1 cellular context compared by ENCODE assay signal in genomic region chr17:12047977-12048376, GRCh38.
TF ChIP-seq lines count a peak whose summit lies in the region.

No MANE protein-coding gene starts in this region.

TF ChIP-seq in HEK293, 187 proteins besides CTCF, POLR2A, EP300 and RAD21 (continued from another document):
- peak; percentile 39 for TF ChIP-seq KLF8 (tag by site-specific recombination; IDR thresholded peaks at IDR 0.05)
- TF ChIP-seq ZNF280D (tag by site-specific recombination; IDR thresholded peaks at IDR 0.05): peak; percentile 59; the same call in 1 of the 2 replicates
- no peak for TF ChIP-seq ZEB2 (tag by site-specific recombination; IDR thresholded peaks at IDR 0.05)
- TF ChIP-seq PRDM1 (tag by site-specific recombination; IDR thresholded peaks at IDR 0.05): no peak
- 0 out of 2 replicates have a peak, but pooled peaks have one; percentile 14 for TF ChIP-seq ZBTB17 (tag by site-specific recombination; IDR thresholded peaks at IDR 0.05)
- TF ChIP-seq ZNF623 (tag by site-specific recombination; IDR thresholded peaks at IDR 0.05): no peak
- no peak for TF ChIP-seq ZNF174 (tag by site-specific recombination; IDR thresholded peaks at IDR 0.05)
- TF ChIP-seq ZNF184 (tag by site-specific recombination; IDR thresholded peaks at IDR 0.05): 0 out of 2 replicates have a peak, but pooled peaks have one; percentile 27
- TF ChIP-seq SP7 (tag by site-specific recombination; IDR thresholded peaks at IDR 0.05): peak; percentile 34; the same call in 1 of the 2 replicates
- TF ChIP-seq ZNF121 (tag by site-specific recombination; IDR thresholded peaks at IDR 0.05): peak; percentile 92
- TF ChIP-seq ZNF660 (tag by site-specific recombination; IDR thresholded peaks at IDR 0.05): 0 out of 2 replicates have a peak, but pooled peaks have one; percentile 23
- no peak for TF ChIP-seq ZNF214 (tag by site-specific recombination; IDR thresholded peaks at IDR 0.05; ENCODE audit: borderline replicate concordance)
- peak; percentile 75 for TF ChIP-seq ZNF580 (tag by site-specific recombination; IDR thresholded peaks at IDR 0.05)
- peak; percentile 65; the same call in 1 of the 2 replicates for TF ChIP-seq ZNF362 (tag by site-specific recombination; IDR thresholded peaks at IDR 0.05)
- no peak for TF ChIP-seq BCL11A (tag by site-specific recombination; IDR thresholded peaks at IDR 0.05; ENCODE audit: low read depth)
- peak; percentile 67 for TF ChIP-seq GLIS1 (tag by site-specific recombination; IDR thresholded peaks at IDR 0.05)
- TF ChIP-seq, protein P1, sequence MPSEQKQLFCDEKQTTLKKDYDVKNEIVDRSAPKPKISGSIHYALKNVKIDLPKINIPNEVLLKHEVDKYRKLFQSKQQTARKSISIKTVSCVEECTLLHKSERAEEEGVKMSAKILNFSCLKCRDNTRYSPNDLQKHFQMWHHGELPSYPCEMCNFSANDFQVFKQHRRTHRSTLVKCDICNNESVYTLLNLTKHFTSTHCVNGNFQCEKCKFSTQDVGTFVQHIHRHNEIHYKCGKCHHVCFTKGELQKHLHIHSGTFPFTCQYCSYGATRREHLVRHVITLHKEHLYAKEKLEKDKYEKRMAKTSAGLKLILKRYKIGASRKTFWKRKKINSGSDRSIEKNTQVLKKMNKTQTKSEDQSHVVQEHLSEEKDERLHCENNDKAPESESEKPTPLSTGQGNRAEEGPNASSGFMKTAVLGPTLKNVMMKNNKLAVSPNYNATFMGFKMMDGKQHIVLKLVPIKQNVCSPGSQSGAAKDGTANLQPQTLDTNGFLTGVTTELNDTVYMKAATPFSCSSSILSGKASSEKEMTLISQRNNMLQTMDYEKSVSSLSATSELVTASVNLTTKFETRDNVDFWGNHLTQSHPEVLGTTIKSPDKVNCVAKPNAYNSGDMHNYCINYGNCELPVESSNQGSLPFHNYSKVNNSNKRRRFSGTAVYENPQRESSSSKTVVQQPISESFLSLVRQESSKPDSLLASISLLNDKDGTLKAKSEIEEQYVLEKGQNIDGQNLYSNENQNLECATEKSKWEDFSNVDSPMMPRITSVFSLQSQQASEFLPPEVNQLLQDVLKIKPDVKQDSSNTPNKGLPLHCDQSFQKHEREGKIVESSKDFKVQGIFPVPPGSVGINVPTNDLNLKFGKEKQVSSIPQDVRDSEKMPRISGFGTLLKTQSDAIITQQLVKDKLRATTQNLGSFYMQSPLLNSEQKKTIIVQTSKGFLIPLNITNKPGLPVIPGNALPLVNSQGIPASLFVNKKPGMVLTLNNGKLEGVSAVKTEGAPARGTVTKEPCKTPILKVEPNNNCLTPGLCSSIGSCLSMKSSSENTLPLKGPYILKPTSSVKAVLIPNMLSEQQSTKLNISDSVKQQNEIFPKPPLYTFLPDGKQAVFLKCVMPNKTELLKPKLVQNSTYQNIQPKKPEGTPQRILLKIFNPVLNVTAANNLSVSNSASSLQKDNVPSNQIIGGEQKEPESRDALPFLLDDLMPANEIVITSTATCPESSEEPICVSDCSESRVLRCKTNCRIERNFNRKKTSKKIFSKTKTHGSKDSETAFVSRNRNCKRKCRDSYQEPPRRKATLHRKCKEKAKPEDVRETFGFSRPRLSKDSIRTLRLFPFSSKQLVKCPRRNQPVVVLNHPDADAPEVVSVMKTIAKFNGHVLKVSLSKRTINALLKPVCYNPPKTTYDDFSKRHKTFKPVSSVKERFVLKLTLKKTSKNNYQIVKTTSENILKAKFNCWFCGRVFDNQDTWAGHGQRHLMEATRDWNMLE (tag by site-specific recombination; conservative IDR thresholded peaks at IDR 0.05; ENCODE audit: low read depth): peak; percentile 20; the same call in 1 of the 2 replicates
- no peak for TF ChIP-seq ZNF645 (tag by site-specific recombination; IDR thresholded peaks at IDR 0.05)
- no peak for TF ChIP-seq ZNF791 (tag by site-specific recombination; IDR thresholded peaks at IDR 0.05)
- TF ChIP-seq, protein P2, sequence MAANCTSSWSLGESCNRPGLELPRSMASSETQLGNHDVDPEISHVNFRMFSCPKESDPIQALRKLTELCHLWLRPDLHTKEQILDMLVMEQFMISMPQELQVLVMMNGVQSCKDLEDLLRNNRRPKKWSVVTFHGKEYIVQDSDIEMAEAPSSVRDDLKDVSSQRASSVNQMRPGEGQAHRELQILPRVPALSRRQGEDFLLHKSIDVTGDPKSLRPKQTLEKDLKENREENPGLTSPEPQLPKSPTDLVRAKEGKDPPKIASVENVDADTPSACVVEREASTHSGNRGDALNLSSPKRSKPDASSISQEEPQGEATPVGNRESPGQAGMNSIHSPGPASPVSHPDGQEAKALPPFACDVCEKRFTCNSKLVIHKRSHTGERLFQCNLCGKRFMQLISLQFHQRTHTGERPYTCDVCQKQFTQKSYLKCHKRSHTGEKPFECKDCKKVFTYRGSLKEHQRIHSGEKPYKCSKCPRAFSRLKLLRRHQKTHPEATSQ (tag by site-specific recombination; IDR thresholded peaks at IDR 0.05): 0 out of 2 replicates have a peak, but pooled peaks have one; percentile 73
- peak; percentile 60; the same call in 1 of the 2 replicates for TF ChIP-seq PRDM4 (tag by site-specific recombination; IDR thresholded peaks at IDR 0.05)
